In the genomic region with DNA sequence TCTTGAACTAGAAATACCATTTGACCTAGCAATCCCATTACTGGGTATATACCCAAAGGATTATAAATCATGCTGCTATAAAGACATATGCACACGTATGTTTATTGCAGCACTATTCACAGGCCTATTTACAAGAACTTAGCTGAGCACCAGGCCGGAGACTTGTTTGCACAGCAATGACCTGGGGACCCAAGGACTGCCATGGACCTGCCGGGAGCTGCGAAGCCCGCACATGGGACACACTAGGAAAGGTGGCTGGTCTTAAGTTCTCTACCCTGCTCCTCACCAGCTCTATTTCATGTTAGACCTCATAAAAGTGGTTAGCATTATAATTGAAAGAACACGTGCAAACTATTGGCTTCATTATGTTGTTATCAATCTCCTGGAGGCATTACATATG, we compare ENCODE assay signal across 34 cellular contexts.
"Had no signal": no experiment of that assay in that cellular context is flagged by ENCODE, and none has a peak within 500 bp of the region (broad histone marks: within the 10 kb centered on the region; RNA-seq: fewer than 3 reads in every experiment).

No MANE protein-coding gene starts in this region.

- H3K4me3 ChIP-seq: adrenal gland, body of pancreas, breast epithelium had no signal

- H3K27me3 ChIP-seq: adrenal gland, body of pancreas, brain microvascular endothelial cell, breast epithelium had no signal

- H3K4me1 Mint-ChIP-seq: activated B cell treated with CpG ODN at 0.5 μM for 24 hours; activated naive CD8-positive, alpha-beta T cell treated with anti-CD3 and anti-CD28 coated beads for 36 hours; activated T-helper 17 cell treated with anti-CD3 and anti-CD28 coated beads, Interleukin-2, amount 50 U/mL, for 72 hours had no signal

- ATAC-seq: activated CD8-positive, alpha-beta T cell treated with anti-CD3 and anti-CD28 coated beads for 36 hours; activated naive CD4-positive, alpha-beta T cell treated with anti-CD3 and anti-CD28 coated beads, Interleukin-2, amount 50 U/mL, for 72 hours; activated T-cell treated with anti-CD3 and anti-CD28 coated beads, Interleukin-2, amount 50 U/mL, for 4 hours; activated T-cell treated with anti-CD3 and anti-CD28 coated beads, Interleukin-2, amount 50 U/mL, for 72 hours; activated T-helper 17 cell treated with anti-CD3 and anti-CD28 coated beads, Interleukin-2, amount 50 U/mL, for 72 hours; body of pancreas had no signal

- H3K36me3 Mint-ChIP-seq: activated naive CD8-positive, alpha-beta T cell treated with anti-CD3 and anti-CD28 coated beads for 36 hours had no signal

- H3K27ac Mint-ChIP-seq: activated B cell treated with CpG ODN at 0.5 μM for 24 hours; activated CD4-positive, alpha-beta memory T cell treated with anti-CD3 and anti-CD28 coated beads for 36 hours; activated CD8-positive, alpha-beta T cell treated with anti-CD3 and anti-CD28 coated beads for 36 hours; activated naive CD4-positive, alpha-beta T cell treated with anti-CD3 and anti-CD28 coated beads for 36 hours; activated naive CD4-positive, alpha-beta T cell treated with anti-CD3 and anti-CD28 coated beads, Interleukin-2, amount 50 U/mL, for 72 hours; activated naive CD8-positive, alpha-beta T cell treated with anti-CD3 and anti-CD28 coated beads for 36 hours; activated T-cell treated with anti-CD3 and anti-CD28 coated beads, Interleukin-2, amount 50 U/mL, for 72 hours; activated T-helper 1 cell treated with anti-CD3 and anti-CD28 coated beads, Interleukin-12 subunit alpha, Interleukin-12 subunit beta, Interleukin-2, Interleukin-4 antibody, amounts not matched to agents 30 ng/mL and 10 ng/mL and 1 ng/mL, durations not matched to agents 14 hours and 24 hours and 36 hours; activated T-helper 17 cell treated with anti-CD3 and anti-CD28 coated beads, Interleukin-2, amount 50 U/mL, for 72 hours; T-helper 1 cell treated with Interleukin-12 subunit alpha and Interleukin-12 subunit beta and Interleukin-4 antibody, amounts not matched to agents 30 μg/mL and 1 μg/mL, for 36 hours; T-helper 2 cell treated with Interferon-gamma antibody and Interleukin-4, amounts not matched to agents 5 μg/mL and 100 μg/mL, for 36 hours had no signal

- H3K36me3 ChIP-seq: adrenal gland, brain microvascular endothelial cell, breast epithelium had no signal

- H3K9me3 ChIP-seq: adrenal gland had no signal

- H3K27ac ChIP-seq: adrenal gland, body of pancreas, brain microvascular endothelial cell, breast epithelium, VCaP had no signal

- H3K4me3 Mint-ChIP-seq: activated B cell treated with CpG ODN at 0.5 μM for 24 hours; activated CD4-positive, alpha-beta memory T cell treated with anti-CD3 and anti-CD28 coated beads for 36 hours; activated CD8-positive, alpha-beta T cell treated with anti-CD3 and anti-CD28 coated beads for 36 hours; activated naive CD4-positive, alpha-beta T cell treated with anti-CD3 and anti-CD28 coated beads for 36 hours; activated naive CD8-positive, alpha-beta T cell treated with anti-CD3 and anti-CD28 coated beads for 36 hours; activated T-cell treated with anti-CD3 and anti-CD28 coated beads, Interleukin-2, amount 50 U/mL, for 4 hours; activated T-cell treated with anti-CD3 and anti-CD28 coated beads, Interleukin-2, amount 50 U/mL, for 72 hours; activated T-helper 1 cell treated with anti-CD3 and anti-CD28 coated beads, Interleukin-12 subunit alpha, Interleukin-12 subunit beta, Interleukin-2, Interleukin-4 antibody, amounts not matched to agents 30 ng/mL and 10 ng/mL and 1 ng/mL, durations not matched to agents 14 hours and 24 hours and 36 hours; activated T-helper 17 cell treated with anti-CD3 and anti-CD28 coated beads, Interleukin-2, amount 50 U/mL, for 72 hours; T-helper 1 cell treated with Interleukin-12 subunit alpha and Interleukin-12 subunit beta and Interleukin-4 antibody, amounts not matched to agents 30 μg/mL and 1 μg/mL, for 36 hours; T-helper 2 cell treated with Interferon-gamma antibody and Interleukin-4, amounts not matched to agents 5 μg/mL and 100 μg/mL, for 36 hours had no signal

- H3K4me1 ChIP-seq: adrenal gland, body of pancreas, breast epithelium had no signal

- DNase-seq: activated B cell treated with CpG ODN at 0.5 μM for 24 hours; activated CD4-positive, alpha-beta memory T cell treated with anti-CD3 and anti-CD28 coated beads for 36 hours; activated CD4-positive, alpha-beta T cell treated with anti-CD3 and anti-CD28 coated beads for 4 hours; activated CD4-positive, alpha-beta T cell treated with anti-CD3 and anti-CD28 coated beads, Interleukin-2, amount 50 U/mL, for 1 hour; activated CD4-positive, alpha-beta T cell treated with anti-CD3 and anti-CD28 coated beads, Interleukin-2, amount 50 U/mL, for 4 hours; activated CD4-positive, CD25-positive, alpha-beta regulatory T cell treated with anti-CD3 and anti-CD28 coated beads, Interleukin-2, amount 50 U/mL, for 72 hours; activated CD8-positive, alpha-beta memory T cell treated with anti-CD3 and anti-CD28 coated beads, Interleukin-2, amount 50 U/mL, for 4 hours; activated CD8-positive, alpha-beta T cell treated with anti-CD3 and anti-CD28 coated beads for 36 hours; activated effector memory CD4-positive, alpha-beta T cell treated with anti-CD3 and anti-CD28 coated beads, Interleukin-2, amount 50 U/mL, for 16 hours; activated gamma-delta T cell treated with Interleukin-2 at 50 U/mL for 16 hours; activated naive CD4-positive, alpha-beta T cell; activated naive CD4-positive, alpha-beta T cell treated with anti-CD3 and anti-CD28 coated beads for 36 hours; activated naive CD4-positive, alpha-beta T cell treated with anti-CD3 and anti-CD28 coated beads, Interleukin-2, amount 50 U/mL, for 16 hours; activated naive CD8-positive, alpha-beta T cell treated with anti-CD3 and anti-CD28 coated beads for 36 hours; activated T-cell treated with anti-CD3 and anti-CD28 coated beads for 4 hours; activated T-cell treated with anti-CD3 and anti-CD28 coated beads, Interleukin-2, amount 50 U/mL, for 1 hour; activated T-cell treated with anti-CD3 and anti-CD28 coated beads, Interleukin-2, amount 50 U/mL, for 4 hours; activated T-cell treated with anti-CD3 and anti-CD28 coated beads, Interleukin-2, amount 50 U/mL, for 72 hours; adrenal gland; amniotic stem cell; aorta; body of pancreas; brain microvascular endothelial cell; central memory CD4-positive, alpha-beta T cell; T-helper 1 cell; T-helper 2 cell; T-helper 9 cell had no signal
